In genomic region chr21:45497846-45498645, GRCh38 we compare ENCODE assay signal across 17 cellular contexts. TPM values are rescaled to one million over a fixed set of nuclear protein-coding genes. Genes with fewer than 3 reads are reported as not detected.
DNase-seq lines count a peak whose midpoint lies in the region; ATAC-seq, FAIRE-seq and TF ChIP-seq lines count a peak whose summit lies in the region.
"Had no signal": no experiment of that assay in that cellular context is flagged by ENCODE, and none has a peak within 500 bp of the region (broad histone marks: within the 10 kb centered on the region; RNA-seq: fewer than 3 reads in every experiment).

No MANE protein-coding gene starts in this region.

- no peaks in the 10 kb centered on the region for H3K4me1 Mint-ChIP-seq in astrocyte (ENCODE audit: low read depth, unreplicated experiment)
- H3K4me1 Mint-ChIP-seq: H9 had no signal

- H3K4me2 ChIP-seq in astrocyte (ENCODE audit: low read length): no peak overlapping the region
- H3K4me2 ChIP-seq: PC-9 had no signal

- peaks cover 15% of the 10 kb centered on the region for H3K36me3 Mint-ChIP-seq in astrocyte (ENCODE audit: low read depth, unreplicated experiment)

- H3K27me3 ChIP-seq in BE2C (no peaks in the 10 kb centered on the region), astrocyte (ENCODE audit: insufficient read depth, low read length) (no peaks in the 10 kb centered on the region), left lung (no peaks in the 10 kb centered on the region), breast epithelium (no peaks in the 10 kb centered on the region)

- H3K36me3 ChIP-seq in BE2C (no peaks in the 10 kb centered on the region), astrocyte (ENCODE audit: insufficient read depth, low read length) (peaks cover 5% of the 10 kb centered on the region), left lung (peaks cover 0 to 48% of the 10 kb centered on the region in 2 donors), breast epithelium (no peaks in the 10 kb centered on the region)

- H3K27ac ChIP-seq in astrocyte (ENCODE audit: low read depth, low read length) (no peak overlapping the region), left lung (no peak overlapping the region), breast epithelium (no peak overlapping the region)
- H3K27ac ChIP-seq: PC-9 had no signal

- ATAC-seq in left lung: no peak

- no peak for TF ChIP-seq POLR2A in breast epithelium (IDR thresholded peaks at IDR 0.05)

- H3K4me3 ChIP-seq in BE2C (ENCODE audit: low read depth, low read length) (no peak overlapping the region), astrocyte (ENCODE audit: insufficient read depth, low read depth, low read length) (no peak overlapping the region), left lung (no peak overlapping the region), breast epithelium (no peak overlapping the region)
- H3K4me3 ChIP-seq: PC-9 had no signal

- H3K27me3 Mint-ChIP-seq in astrocyte (ENCODE audit: low read depth, unreplicated experiment): no peaks in the 10 kb centered on the region
- H3K27me3 Mint-ChIP-seq: CD4-positive, CD25-positive, alpha-beta regulatory T cell had no signal

- DNase-seq in BE2C: peak; percentile 6
- DNase-seq in astrocyte (ENCODE audit: low read depth): no peak
- peak; percentile 22 to 63 for DNase-seq in left lung
- DNase-seq in posterior vena cava (ENCODE audit: low spot score): peak; percentile 34
- DNase-seq in GM10266 (ENCODE audit: extremely low spot score): no peak
- no peak for DNase-seq in breast epithelium (ENCODE audit: low spot score in 2 of 2)
- no peak for DNase-seq in cerebellum (ENCODE audit: low spot score)
- no peak for DNase-seq in NCI-H187 treated with DMSO at 0.1 percent for 48 hours (lab: John Stamatoyannopoulos, UW)
- DNase-seq: ACHN; AML-193; CD4-positive, CD25-positive, alpha-beta regulatory T cell; H9; NCI-H1092; NCI-H146; NCI-H2081 treated with DMSO at 0.1 percent for 48 hours; NCI-H510A treated with DMSO at 0.1 percent for 48 hours; PC-9 had no signal

- H3K79me2 ChIP-seq in astrocyte (ENCODE audit: insufficient read depth, low read length): no peaks in the 10 kb centered on the region

- H3K9me3 ChIP-seq in BE2C (no peaks in the 10 kb centered on the region), astrocyte (ENCODE audit: insufficient read depth, low read depth, low read length) (no peaks in the 10 kb centered on the region), left lung (no peaks in the 10 kb centered on the region), breast epithelium (no peaks in the 10 kb centered on the region)

- H3K4me1 ChIP-seq in BE2C: no peaks in the 10 kb centered on the region
- H3K4me1 ChIP-seq in astrocyte (ENCODE audit: insufficient read depth, low read length): no peaks in the 10 kb centered on the region
- no peaks in the 10 kb centered on the region for H3K4me1 ChIP-seq in left lung
- H3K4me1 ChIP-seq in breast epithelium: no peaks in the 10 kb centered on the region

- TF ChIP-seq CTCF in BE2C (IDR thresholded peaks at IDR 0.05; ENCODE audit: low read depth, low read length): no peak
- no peak for TF ChIP-seq CTCF in astrocyte (IDR thresholded peaks at IDR 0.05; ENCODE audit: insufficient read depth, low read depth, low read length)
- TF ChIP-seq CTCF in left lung (IDR thresholded peaks at IDR 0.05): no peak
- TF ChIP-seq CTCF in GM10266 (IDR thresholded peaks at IDR 0.05; ENCODE audit: control insufficient read depth, insufficient read depth, low read depth, missing control alignments): no peak
- no peak for TF ChIP-seq CTCF in breast epithelium (IDR thresholded peaks at IDR 0.05)

- peak overlapping the region; percentile 55 for H3K27ac Mint-ChIP-seq in astrocyte (ENCODE audit: unreplicated experiment)

- intact Hi-C loops in left lung (cut with DNase I) (no loop called here), posterior vena cava (cut with DNase I) (no loop called here), breast epithelium (cut with DNase I; ENCODE audit: low total_unique reads) (no loop called here)

- H3K4me3 Mint-ChIP-seq in astrocyte (ENCODE audit: unreplicated experiment): no peak overlapping the region
- H3K4me3 Mint-ChIP-seq: CD4-positive, CD25-positive, alpha-beta regulatory T cell; H9 had no signal

- H3K9ac ChIP-seq in astrocyte (ENCODE audit: low read length): no peak overlapping the region

- FAIRE-seq in astrocyte (lab: Jason Lieb, UNC): no peak

- no peaks in the 10 kb centered on the region for H3K9me3 Mint-ChIP-seq in astrocyte (ENCODE audit: unreplicated experiment)
- H3K9me3 Mint-ChIP-seq: H9 had no signal

- no peak overlapping the region for H2AFZ ChIP-seq in astrocyte (ENCODE audit: low read depth, low read length)
- H2AFZ ChIP-seq: PC-9 had no signal

- peaks cover 3% of the 10 kb centered on the region for H4K20me1 ChIP-seq in astrocyte (ENCODE audit: insufficient read depth, low read length)

RNA-seq across cellular contexts. Expression of gene SLC19A1, which starts 44.2 kb away (rescaled TPM):
- polyA plus RNA-seq in BE2C (2012; ENCODE audit: insufficient read depth, insufficient read length, low read depth): 63.1 TPM
- total RNA-seq in astrocyte: 10.4 and 11.7 TPM in 2 replicates
- total RNA-seq in left lung: 10 to 100 TPM; 32.7 to 50.4 TPM
- 1 to 10 TPM; 4.5 to 6.5 TPM for total RNA-seq in posterior vena cava
- 1 to 10 TPM; 5.6 to 6.7 (median 6.6) TPM for total RNA-seq in breast epithelium
- total RNA-seq in cerebellum: 26.4 TPM

Comparison
In these comparisons a context has a peak if more than half of its experiments do, and no peak if none do; other contexts are left out.
1. DNase-seq: peak in BE2C (single experiment), left lung (2 of 2) and posterior vena cava (single experiment); none in astrocyte (single experiment), GM10266 (single experiment), breast epithelium (0 of 2), cerebellum (single experiment) and NCI-H187 treated with DMSO at 0.1 percent for 48 hours (single experiment).